ENCODE assay signal across 19 cellular contexts in the genomic region with DNA sequence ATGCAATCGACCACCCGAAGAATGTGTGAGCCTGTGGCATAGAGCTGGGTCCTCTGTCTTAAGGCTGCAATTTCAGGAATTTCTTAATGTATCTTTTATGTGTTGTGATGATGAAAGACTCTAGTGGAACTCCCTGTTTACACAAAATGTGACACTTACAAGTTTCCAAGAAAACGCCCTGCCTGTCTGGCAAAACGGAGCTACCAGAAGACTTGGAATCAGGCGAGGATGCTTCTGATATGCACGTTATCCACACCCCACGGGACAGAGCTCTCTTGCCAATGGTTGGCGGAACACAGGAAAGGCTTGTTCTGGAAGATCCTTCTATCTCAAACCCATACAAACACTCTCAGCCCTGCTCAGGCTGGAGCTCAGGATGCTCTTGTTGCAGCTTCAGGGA.
DNase-seq lines count a peak whose midpoint lies in the region; TF ChIP-seq lines count a peak whose summit lies in the region.
"Had no signal": no experiment of that assay in that cellular context is flagged by ENCODE, and none has a peak within 500 bp of the region (broad histone marks: within the 10 kb centered on the region; RNA-seq: fewer than 3 reads in every experiment).

No MANE protein-coding gene starts in this region.

- TF ChIP-seq EP300 in suprapubic skin (IDR thresholded peaks at IDR 0.05), result no peak

- no peak for TF ChIP-seq POLR2A in suprapubic skin (IDR thresholded peaks at IDR 0.05)
- TF ChIP-seq POLR2A in thyroid gland (IDR thresholded peaks at IDR 0.05), result no peak

- DNase-seq in EH (ENCODE audit: low read depth) (peak; percentile 31), OCI-LY7 (ENCODE audit: low spot score) (no peak), fibroblast of the aortic adventitia (ENCODE audit: low read depth) (peak; percentile 33), suprapubic skin (ENCODE audit: low spot score in 2 of 2) (peak in 1 of 2 donors; percentile 86), SIG-M5 (lab: John Stamatoyannopoulos, UW) (no peak), AML-193 (lab: John Stamatoyannopoulos, UW) (no peak), thyroid gland (no peak)
- DNase-seq: activated CD8-positive, alpha-beta memory T cell treated with anti-CD3 and anti-CD28 coated beads, Interleukin-2, amount 50 U/mL, for 4 hours; CD4-positive, alpha-beta T cell; cerebellar nuclear complex; NCI-H1092; NCI-H1930; NCI-H345; NCI-H748 treated with DMSO at 0.1 percent for 48 hours; nephron progenitor cell; WERI-Rb-1 had no signal

- H3K4me3 ChIP-seq in OCI-LY7 (ENCODE audit: low read depth, low read length, poor library complexity, severe bottlenecking) (no peak overlapping the region), fibroblast of the aortic adventitia (ENCODE audit: low read depth, low read length) (no peak overlapping the region), suprapubic skin (no peak overlapping the region), thyroid gland (replicated peaks in 1 of 3) (no peak overlapping the region)

- no peaks in the 10 kb centered on the region for H3K36me3 ChIP-seq in OCI-LY7 (ENCODE audit: insufficient read depth, low read length)
- no peaks in the 10 kb centered on the region for H3K36me3 ChIP-seq in suprapubic skin
- H3K36me3 ChIP-seq in thyroid gland, result no peaks in the 10 kb centered on the region
- H3K36me3 ChIP-seq: WERI-Rb-1 had no signal

- WGBS in suprapubic skin, result 51% methylated on average over 8 of the region's 8 CpGs
- WGBS in thyroid gland, 2 donors, result 67 to 71% methylated on average over 8 of the region's 8 CpGs

- intact Hi-C loops in OCI-LY7 (cut with micrococcal nuclease; ENCODE audit: unreplicated experiment) (no loop called here), thyroid gland (cut with DNase I) (no loop called here)

- TF ChIP-seq CTCF in OCI-LY7 (conservative IDR thresholded peaks at IDR 0.05; ENCODE audit: low read length) (no peak), fibroblast of the aortic adventitia (IDR thresholded peaks at IDR 0.05; ENCODE audit: insufficient read depth, low read length) (no peak), suprapubic skin (IDR thresholded peaks at IDR 0.05) (no peak), thyroid gland (IDR thresholded peaks at IDR 0.05) (no peak)

- H3K27ac ChIP-seq in OCI-LY7 (ENCODE audit: low read depth, low read length, poor library complexity, severe bottlenecking) (no peak overlapping the region), suprapubic skin (peak overlapping the region; percentile 34), thyroid gland (no peak overlapping the region)
- H3K27ac ChIP-seq: HL-60, parathyroid adenoma, RWPE1, WERI-Rb-1 had no signal

- peaks cover 8% of the 10 kb centered on the region for H3K4me1 ChIP-seq in OCI-LY7 (ENCODE audit: insufficient read depth, low read length, poor library complexity, severe bottlenecking)
- peaks cover 9% of the 10 kb centered on the region for H3K4me1 ChIP-seq in suprapubic skin
- no peaks in the 10 kb centered on the region for H3K4me1 ChIP-seq in thyroid gland
- H3K4me1 ChIP-seq: parathyroid adenoma had no signal

- POLR2A ChIA-PET in OCI-LY7 (lab: Charles Lee), result interaction anchor here (0.6 to 1.2 kb wide), 3 partner anchors 13 to 28 kb away, joined by 3 read pairs; no protein-coding TSS in a partner anchor

- CTCF ChIA-PET in OCI-LY7 (lab: Charles Lee; ENCODE audit: unreplicated experiment), result no interaction called here

- H3K9me3 ChIP-seq in OCI-LY7 (ENCODE audit: low read length) (no peaks in the 10 kb centered on the region), suprapubic skin (no peaks in the 10 kb centered on the region), thyroid gland (no peaks in the 10 kb centered on the region)

- H4K20me1 ChIP-seq in OCI-LY7 (ENCODE audit: insufficient read depth, low read length), result no peaks in the 10 kb centered on the region

- peak overlapping the region; percentile 15; the same call in 1 of the 2 replicates for H2AFZ ChIP-seq in OCI-LY7 (ENCODE audit: low read length)
- H2AFZ ChIP-seq: parathyroid adenoma had no signal

- BruUV-seq in OCI-LY7 (replicated peaks; lab: Mats Ljungman, UMichigan), result no TSS peak

- peak overlapping the region; percentile 5; the same call in 1 of the 2 replicates for H3K4me2 ChIP-seq in OCI-LY7 (ENCODE audit: low read length)

- no peaks in the 10 kb centered on the region for H3K27me3 ChIP-seq in suprapubic skin
- no peaks in the 10 kb centered on the region for H3K27me3 ChIP-seq in thyroid gland

- no peaks in the 10 kb centered on the region for H3K79me2 ChIP-seq in OCI-LY7 (ENCODE audit: insufficient read depth, low read depth, low read length)
- H3K79me2 ChIP-seq: parathyroid adenoma had no signal

- H3K9me2 ChIP-seq in OCI-LY7 (ENCODE audit: insufficient read depth, low read length), result no peaks in the 10 kb centered on the region

Comparison
In these comparisons a context has a peak if more than half of its experiments do, and no peak if none do; other contexts are left out.
1. DNase-seq: peak in EH (single experiment) and fibroblast of the aortic adventitia (single experiment); none in OCI-LY7 (single experiment), SIG-M5 (single experiment), AML-193 (0 of 2) and thyroid gland (0 of 2).